ENCODE assay signal across 10 cellular contexts in the genomic region with DNA sequence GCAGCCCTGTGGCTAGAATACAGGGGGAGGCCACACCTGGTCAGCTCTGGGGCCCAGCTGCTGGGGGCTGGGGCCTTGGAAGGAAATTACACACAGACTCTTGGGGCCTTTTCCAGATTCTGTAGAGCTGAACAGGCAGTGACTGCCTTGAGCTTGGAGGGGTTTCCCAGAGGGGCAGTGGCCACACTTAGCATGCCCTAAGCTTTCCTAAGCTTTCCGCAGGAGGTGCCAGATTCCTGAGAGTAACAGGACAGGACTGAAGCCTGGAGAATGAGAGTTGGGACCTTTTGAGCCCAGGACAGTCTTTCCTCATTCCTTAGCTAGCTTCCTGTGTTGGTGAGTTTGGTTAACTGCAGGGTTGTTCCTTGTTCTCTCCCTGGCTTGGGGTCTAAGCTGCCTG. TPM values are rescaled to one million over a fixed set of nuclear protein-coding genes. Genes with fewer than 3 reads are reported as not detected.
DNase-seq lines count a peak whose midpoint lies in the region; ATAC-seq and TF ChIP-seq lines count a peak whose summit lies in the region.
"Had no signal": no experiment of that assay in that cellular context is flagged by ENCODE, and none has a peak within 500 bp of the region (broad histone marks: within the 10 kb centered on the region; RNA-seq: fewer than 3 reads in every experiment).

No MANE protein-coding gene starts in this region.

- no peak overlapping the region for H2AFZ ChIP-seq in GM23338
- H2AFZ ChIP-seq in SU-DHL-6 (ENCODE audit: low read depth, low read length, severe bottlenecking): no peak overlapping the region

- H3K9me3 Mint-ChIP-seq in GM23338: no peaks in the 10 kb centered on the region; the same call in 2 of the 3 replicates

- H3K4me1 Mint-ChIP-seq in GM23338: peaks cover 3% of the 10 kb centered on the region; the same call in 2 of the 3 replicates

- DNase-seq in GM23338 (ENCODE audit: low spot score) (no peak), epithelial cell of proximal tubule (ENCODE audit: low read depth) (no peak), psoas muscle (no peak), cerebellar cortex (ENCODE audit: low spot score) (no peak), NCI-H1092 treated with DMSO at 0.1 percent for 48 hours (lab: John Stamatoyannopoulos, UW) (no peak)
- DNase-seq: midbrain, NCI-H1436 treated with DMSO at 0.1 percent for 48 hours, T-helper 9 cell had no signal

- peaks cover 7% of the 10 kb centered on the region for H3K4me1 ChIP-seq in GM23338 (ENCODE audit: insufficient read depth)
- peaks cover 21% of the 10 kb centered on the region for H3K4me1 ChIP-seq in psoas muscle

- peaks cover 11% of the 10 kb centered on the region for H3K27me3 Mint-ChIP-seq in GM23338 (ENCODE audit: insufficient read depth, low read depth, poor library complexity)

- H3K27me3 ChIP-seq in GM23338 (ENCODE audit: insufficient read depth) (no peaks in the 10 kb centered on the region), SU-DHL-6 (ENCODE audit: low read length) (no peaks in the 10 kb centered on the region), psoas muscle (ENCODE audit: insufficient read depth in 3 of 3, low read length in 2 of 3) (no peaks in the 10 kb centered on the region)

- H3K79me2 ChIP-seq in GM23338 (replicated peaks; ENCODE audit: insufficient read depth) (peaks cover 15% of the 10 kb centered on the region), SU-DHL-6 (ENCODE audit: insufficient read depth, low read length) (peaks cover 15% of the 10 kb centered on the region)

- H3K4me3 Mint-ChIP-seq in GM23338: peak overlapping the region; percentile 93

- H3K4me3 ChIP-seq in GM23338: peak overlapping the region; percentile 95; the same call in 1 of the 2 replicates
- H3K4me3 ChIP-seq in SU-DHL-6 (ENCODE audit: insufficient read depth, low read length, poor library complexity, severe bottlenecking): no peak overlapping the region
- H3K4me3 ChIP-seq in epithelial cell of proximal tubule (ENCODE audit: low read depth, low read length): peak overlapping the region; percentile 97
- peak overlapping the region; percentile 98 for H3K4me3 ChIP-seq in psoas muscle

- ATAC-seq in GM23338: no peak
- ATAC-seq in psoas muscle: no peak
- ATAC-seq in HG03457 (IDR thresholded peaks at IDR 0.05; ENCODE audit: unreplicated experiment): no peak

- H3K27ac ChIP-seq in GM23338 (ENCODE audit: low read depth): 0 out of 2 replicates have a peak overlapping the region, but pooled peaks have one; percentile 66
- no peak overlapping the region for H3K27ac ChIP-seq in SU-DHL-6 (ENCODE audit: low read depth, low read length)
- peak overlapping the region; percentile 90 for H3K27ac ChIP-seq in psoas muscle

- H3K36me3 Mint-ChIP-seq in GM23338 (ENCODE audit: low read depth): peaks cover 12% of the 10 kb centered on the region

- no peak overlapping the region for H3K27ac Mint-ChIP-seq in GM23338

- TF ChIP-seq CTCF in GM23338 (conservative IDR thresholded peaks at IDR 0.05; ENCODE audit: low read depth in 2 of 2) (no peak), SU-DHL-6 (IDR thresholded peaks at IDR 0.05; ENCODE audit: insufficient read depth, low read length, poor library complexity, severe bottlenecking) (no peak), epithelial cell of proximal tubule (conservative IDR thresholded peaks at IDR 0.05; ENCODE audit: low read depth, low read length) (no peak), psoas muscle (IDR thresholded peaks at IDR 0.05) (no peak)

- H4K20me1 ChIP-seq in GM23338 (replicated peaks; ENCODE audit: insufficient read depth) (no peaks in the 10 kb centered on the region), SU-DHL-6 (ENCODE audit: low read depth, low read length) (no peaks in the 10 kb centered on the region)

- WGBS in psoas muscle, 3 donors: 67 to 91% (median 71%) methylated on average over 1 of the region's 1 CpG

- H3K4me2 ChIP-seq in GM23338: peak overlapping the region; percentile 99; the same call in 1 of the 2 replicates
- H3K4me2 ChIP-seq in SU-DHL-6 (ENCODE audit: low read depth, low read length, poor library complexity, severe bottlenecking): peak overlapping the region; percentile 81

- intact Hi-C loops in psoas muscle (cut with DNase I): loop anchor here in 1 of 2 donors (5.0 kb wide), 1 partner anchor 961 kb away; no protein-coding TSS in a partner anchor

- no peaks in the 10 kb centered on the region for H3K9me3 ChIP-seq in SU-DHL-6 (ENCODE audit: insufficient read depth, low read length)
- no peaks in the 10 kb centered on the region for H3K9me3 ChIP-seq in psoas muscle

- no peaks in the 10 kb centered on the region for H3K9me2 ChIP-seq in GM23338 (ENCODE audit: insufficient read depth)
- H3K9me2 ChIP-seq in SU-DHL-6 (replicated peaks; ENCODE audit: insufficient read depth, low read length): no peaks in the 10 kb centered on the region

- no peaks in the 10 kb centered on the region; the same call in 1 of the 2 replicates for H3K36me3 ChIP-seq in GM23338 (ENCODE audit: insufficient read depth)
- no peaks in the 10 kb centered on the region for H3K36me3 ChIP-seq in SU-DHL-6 (ENCODE audit: low read length)
- H3K36me3 ChIP-seq in psoas muscle (ENCODE audit: insufficient read depth in 1 of 2, low read depth in 1 of 2): peaks cover 3 to 48% of the 10 kb centered on the region in 2 donors

- peaks cover 16% of the 10 kb centered on the region for H3F3A ChIP-seq in GM23338 (replicated peaks; ENCODE audit: low read depth)
- no peaks in the 10 kb centered on the region for H3F3A ChIP-seq in SU-DHL-6 (ENCODE audit: insufficient read depth)

- peak overlapping the region; percentile 83 for H3K9ac ChIP-seq in SU-DHL-6 (ENCODE audit: low read length)

TF ChIP-seq in GM23338, 12 proteins besides CTCF, POLR2A, EP300 and RAD21 (continues in another document):
- TF ChIP-seq EZH2 (IDR thresholded peaks at IDR 0.05; ENCODE audit: low read depth, unreplicated experiment): no peak
- no peak for TF ChIP-seq ZNF331 (CRISPR knock-in tag; IDR thresholded peaks at IDR 0.05; ENCODE audit: low read depth)
- TF ChIP-seq EZH2phosphoT487 (IDR thresholded peaks at IDR 0.05; ENCODE audit: unreplicated experiment): no peak
- no peak for TF ChIP-seq CREB1 (CRISPR knock-in tag; IDR thresholded peaks at IDR 0.05; ENCODE audit: low read depth)

RNA-seq across cellular contexts. Expression of gene TBC1D13, which starts 1.4 kb away (rescaled TPM):
- 19.1 and 19.4 TPM in 2 replicates for total RNA-seq in GM23338 (2014; rRNA removed; shearing (Covaris generic))
- polyA plus RNA-seq in GM23338 (2016; fragmentation: Nextera tagmentation; extraction: Ambion mirVana) (7.8 and 8.3 TPM in 2 replicates), psoas muscle (10 to 100 TPM; 11.8 to 25.1 (median 15.3) TPM)
- total RNA-seq in epithelial cell of proximal tubule (11.3 and 27.1 TPM in 2 replicates), psoas muscle (10 to 100 TPM; 14.4 to 17.5 (median 15.8) TPM)

RNA-seq across cellular contexts. Expression of gene ZER1, which starts 16.7 kb away (rescaled TPM):
- 14.4 and 23.9 TPM in 2 replicates for total RNA-seq in GM23338 (2014; rRNA removed; shearing (Covaris generic))
- polyA plus RNA-seq in GM23338 (2016; fragmentation: Nextera tagmentation; extraction: Ambion mirVana): 6.5 and 7.0 TPM in 2 replicates
- total RNA-seq in epithelial cell of proximal tubule: 11.5 and 15.3 TPM in 2 replicates
- 10 to 100 TPM; 40.3 to 67.2 (median 65.0) TPM for total RNA-seq in psoas muscle
- polyA plus RNA-seq in psoas muscle: 10 to 100 TPM; 15.2 to 54.8 (median 30.8) TPM

RNA-seq across cellular contexts. Expression of gene ENDOG, which starts 29.9 kb away (rescaled TPM):
- total RNA-seq in GM23338 (2014; rRNA removed; shearing (Covaris generic)): 14.6 and 23.5 TPM in 2 replicates
- polyA plus RNA-seq in GM23338 (2016; fragmentation: Nextera tagmentation; extraction: Ambion mirVana) (15.1 and 19.2 TPM in 2 replicates), psoas muscle (100 to 1,000 TPM in 1 of 3 donors, 10 to 100 TPM in 2; 56.0 to 116 (median 84.9) TPM)
- total RNA-seq in epithelial cell of proximal tubule (57.6 and 61.8 TPM in 2 replicates), psoas muscle (100 to 1,000 TPM in 1 of 4 donors, 10 to 100 TPM in 3; 81.6 to 109 (median 90.0) TPM)

RNA-seq across cellular contexts. Expression of gene SPOUT1, which starts 41.1 kb away (rescaled TPM):
- total RNA-seq in GM23338 (2014; rRNA removed; shearing (Covaris generic)): 34.8 and 50.9 TPM in 2 replicates
- polyA plus RNA-seq in GM23338 (2016; fragmentation: Nextera tagmentation; extraction: Ambion mirVana) (28.5 and 33.5 TPM in 2 replicates), psoas muscle (10 to 100 TPM in 2 of 3 donors, 1 to 10 TPM in 1; 9.5 to 18.3 (median 13.3) TPM)
- total RNA-seq in epithelial cell of proximal tubule (30.2 and 30.7 TPM in 2 replicates), psoas muscle (10 to 100 TPM; 13.3 to 33.0 (median 20.6) TPM)
